Comparison of ENCODE assay signal across 15 cellular contexts in the genomic region with DNA sequence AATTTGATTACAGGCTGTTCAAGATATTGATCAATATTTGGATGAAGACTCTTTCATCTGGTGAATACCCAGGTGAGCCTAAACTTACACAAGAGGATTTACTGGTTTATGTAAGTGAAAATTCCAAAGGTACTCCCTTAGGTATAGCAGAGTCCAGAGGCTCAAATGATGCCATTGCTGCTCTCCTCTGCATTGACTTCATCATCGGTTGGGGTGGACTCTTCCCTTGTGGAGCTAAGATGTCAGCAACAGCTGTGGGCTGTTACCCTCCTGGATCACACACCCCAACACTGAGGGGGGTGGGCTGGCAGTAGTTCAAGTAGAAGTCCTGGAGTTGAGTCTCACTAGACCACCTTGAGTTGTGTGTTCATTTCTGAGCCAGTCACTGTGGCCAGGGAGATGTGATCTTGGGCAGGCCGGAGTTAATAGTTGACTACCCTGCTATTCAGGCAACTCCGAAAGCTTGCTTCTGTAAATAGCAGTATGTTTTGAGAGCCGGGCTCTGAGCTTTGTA.
DNase-seq lines count a peak whose midpoint lies in the region; ATAC-seq and TF ChIP-seq lines count a peak whose summit lies in the region.
"Had no signal": no experiment of that assay in that cellular context is flagged by ENCODE, and none has a peak within 500 bp of the region (broad histone marks: within the 10 kb centered on the region; RNA-seq: fewer than 3 reads in every experiment).

No MANE protein-coding gene starts in this region.

- H3K27me3 Mint-ChIP-seq in immature natural killer cell (ENCODE audit: low read depth in 3 of 3) = peaks cover 0 to 2% (median 2%) of the 10 kb centered on the region in 3 donors
- H3K27me3 Mint-ChIP-seq: IgD-negative memory B cell had no signal

- DNase-seq in HuH-7 (ENCODE audit: low spot score) (peak; percentile 27), glomerular visceral epithelial cell (ENCODE audit: extremely low spot score) (peak; percentile 47), right lobe of liver (no peak), renal cortical epithelial cell (ENCODE audit: low read depth) (peak; percentile 64), NCI-H1105 (lab: John Stamatoyannopoulos, UW) (no peak), HUDEP-2 (lab: John Stamatoyannopoulos, UW; ENCODE audit: unreplicated experiment in 76 of 76) (no peak), immature natural killer cell (no peak), NK-92 (lab: John Stamatoyannopoulos, UW; ENCODE audit: unreplicated experiment) (no peak)
- DNase-seq: AML-193; CD8-positive, alpha-beta memory T cell; DMS 273 treated with DMSO at 0.1 percent for 48 hours had no signal

- H3K9me3 Mint-ChIP-seq in immature natural killer cell = peaks cover 0 to 4% (median 0%) of the 10 kb centered on the region in 6 donors
- H3K9me3 Mint-ChIP-seq: IgD-negative memory B cell had no signal

- 31% methylated on average over 3 of the region's 4 CpGs for WGBS in right lobe of liver (ENCODE audit: insufficient coverage, low coverage, low lambda C conversion rate, missing lambda C conversion rate)

- ATAC-seq in right lobe of liver = peak in 3 of 4 donors; percentile 31 to 45 (median 44)
- ATAC-seq: HCT116 had no signal

- no peak for TF ChIP-seq CTCF in right lobe of liver (IDR thresholded peaks at IDR 0.05)

- H3K27me3 ChIP-seq in right lobe of liver = no peaks in the 10 kb centered on the region
- H3K27me3 ChIP-seq: BLaER1 had no signal

- H3K27ac ChIP-seq in right lobe of liver = no peak overlapping the region
- H3K27ac ChIP-seq: BLaER1, HL-60 had no signal

- no peak overlapping the region for H3K4me3 Mint-ChIP-seq in immature natural killer cell
- H3K4me3 Mint-ChIP-seq: CD8-positive, alpha-beta memory T cell; IgD-negative memory B cell had no signal

- no peak for TF ChIP-seq POLR2A in right lobe of liver (IDR thresholded peaks at IDR 0.05)

- H3K4me3 ChIP-seq in right lobe of liver = no peak overlapping the region
- H3K4me3 ChIP-seq: BLaER1 had no signal

- no peaks in the 10 kb centered on the region for H3K36me3 Mint-ChIP-seq in immature natural killer cell
- H3K36me3 Mint-ChIP-seq: CD8-positive, alpha-beta memory T cell had no signal

- no peak overlapping the region for H3K27ac Mint-ChIP-seq in immature natural killer cell
- H3K27ac Mint-ChIP-seq: CD8-positive, alpha-beta memory T cell; IgD-negative memory B cell had no signal

- no peaks in the 10 kb centered on the region for H3K4me1 Mint-ChIP-seq in immature natural killer cell
- H3K4me1 Mint-ChIP-seq: IgD-negative memory B cell had no signal

- H3K36me3 ChIP-seq in right lobe of liver = no peaks in the 10 kb centered on the region
- H3K36me3 ChIP-seq: BLaER1 had no signal

- H3K9me3 ChIP-seq in right lobe of liver = no peaks in the 10 kb centered on the region
- H3K9me3 ChIP-seq: BLaER1 had no signal

- intact Hi-C loops in right lobe of liver (cut with DNase I) = no loop called here

- no peaks in the 10 kb centered on the region for H3K4me1 ChIP-seq in right lobe of liver

Comparison
In these comparisons a context has a peak if more than half of its experiments do, and no peak if none do; other contexts are left out.
1. DNase-seq: peak in HuH-7 (single experiment), glomerular visceral epithelial cell (single experiment) and renal cortical epithelial cell (single experiment); none in right lobe of liver (0 of 3), NCI-H1105 (single experiment), HUDEP-2 (0 of 76), immature natural killer cell (0 of 3) and NK-92 (single experiment).